16 cellular contexts compared by ENCODE assay signal in the genomic region with DNA sequence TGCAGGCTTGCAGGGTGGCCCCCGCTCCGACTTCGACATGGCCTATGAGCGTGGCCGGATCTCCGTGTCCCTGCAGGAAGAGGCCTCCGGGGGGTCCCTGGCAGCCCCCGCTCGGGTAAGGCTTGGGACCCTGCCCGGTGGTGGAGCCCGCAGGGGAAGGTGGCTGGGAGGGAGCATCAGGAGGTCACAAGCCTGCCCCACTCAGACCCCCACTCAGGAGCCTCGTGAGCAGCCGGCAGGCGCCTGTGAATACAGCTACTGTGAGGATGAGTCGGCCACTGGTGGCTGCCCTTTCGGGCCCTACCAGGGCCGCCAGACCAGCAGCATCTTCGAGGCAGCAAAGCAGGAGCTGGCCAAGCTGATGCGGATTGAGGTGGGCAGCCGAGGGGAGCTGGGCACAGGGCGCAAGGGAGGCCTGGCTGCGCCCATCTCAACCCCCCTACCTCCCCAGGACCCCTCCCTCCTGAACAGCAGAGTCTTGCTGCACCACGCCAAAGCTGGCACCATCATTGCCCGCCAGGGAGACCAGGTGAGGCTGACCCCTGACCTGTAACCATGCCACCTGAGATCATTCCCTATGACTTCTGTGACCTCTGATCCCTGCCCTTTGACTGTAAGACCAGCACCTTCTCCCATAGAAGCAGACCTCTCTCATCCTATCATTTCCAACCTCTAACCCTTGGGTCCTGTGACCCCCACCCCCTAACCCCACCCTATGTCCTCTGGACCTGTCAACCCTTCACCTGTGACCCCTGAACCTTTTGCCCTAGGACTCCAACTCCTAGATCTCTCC. TPM values are rescaled to one million over a fixed set of nuclear protein-coding genes. Genes with fewer than 3 reads are reported as not detected.
"Had no signal": no experiment of that assay in that cellular context is flagged by ENCODE, and none has a peak within 500 bp of the region (broad histone marks: within the 10 kb centered on the region; RNA-seq: fewer than 3 reads in every experiment).

No MANE protein-coding gene starts in this region.

- H3K9me3 Mint-ChIP-seq: activated naive CD8-positive, alpha-beta T cell treated with anti-CD3 and anti-CD28 coated beads, Interleukin-2, amount 50 U/mL, for 24 hours; nephron progenitor cell; T-helper 2 cell treated with Interferon-gamma antibody and Interleukin-4, amounts not matched to agents 5 μg/mL and 100 μg/mL, for 36 hours had no signal

- H3K27ac Mint-ChIP-seq: activated naive CD8-positive, alpha-beta T cell treated with anti-CD3 and anti-CD28 coated beads, Interleukin-2, amount 50 U/mL, for 24 hours; activated T-cell treated with anti-CD3 and anti-CD28 coated beads, Interleukin-2, amount 50 U/mL, for 72 hours; nephron progenitor cell; T-helper 2 cell treated with Interferon-gamma antibody and Interleukin-4, amounts not matched to agents 5 μg/mL and 100 μg/mL, for 36 hours had no signal

- H3K27me3 Mint-ChIP-seq: activated naive CD8-positive, alpha-beta T cell treated with anti-CD3 and anti-CD28 coated beads, Interleukin-2, amount 50 U/mL, for 24 hours had no signal

- H3K27me3 ChIP-seq: breast epithelium, esophagus muscularis mucosa, stomach, thyroid gland had no signal

- ATAC-seq: activated naive CD8-positive, alpha-beta T cell treated with anti-CD3 and anti-CD28 coated beads, Interleukin-2, amount 50 U/mL, for 24 hours; activated T-cell treated with anti-CD3 and anti-CD28 coated beads, Interleukin-2, amount 50 U/mL, for 72 hours had no signal

- H3K27ac ChIP-seq: breast epithelium, prostate gland, thyroid gland had no signal

- H3K4me3 Mint-ChIP-seq: activated naive CD8-positive, alpha-beta T cell treated with anti-CD3 and anti-CD28 coated beads, Interleukin-2, amount 50 U/mL, for 24 hours; activated T-cell treated with anti-CD3 and anti-CD28 coated beads, Interleukin-2, amount 50 U/mL, for 72 hours; nephron progenitor cell; T-helper 2 cell treated with Interferon-gamma antibody and Interleukin-4, amounts not matched to agents 5 μg/mL and 100 μg/mL, for 36 hours had no signal

- H3K4me3 ChIP-seq: breast epithelium, esophagus muscularis mucosa, mucosa of descending colon, prostate gland, stomach, thyroid gland had no signal

- H3K9me3 ChIP-seq: breast epithelium, esophagus muscularis mucosa, mucosa of descending colon, prostate gland, stomach, thyroid gland had no signal

- DNase-seq: activated CD4-positive, alpha-beta T cell treated with anti-CD3 and anti-CD28 coated beads, Interleukin-2, amount 50 U/mL, for 1 hour; activated gamma-delta T cell treated with Interleukin-2 at 50 U/mL for 16 hours; activated naive CD8-positive, alpha-beta T cell treated with anti-CD3 and anti-CD28 coated beads, Interleukin-2, amount 50 U/mL, for 24 hours; activated T-cell treated with anti-CD3 and anti-CD28 coated beads, Interleukin-2, amount 50 U/mL, for 72 hours; mucosa of descending colon; nephron progenitor cell; small intestine; stimulated activated CD4-positive, alpha-beta T cell treated with anti-CD3 and anti-CD28 coated beads, Interleukin-4, amount 100 ng/mL, for 4 hours; stimulated activated CD8-positive, alpha-beta memory T cell treated with anti-CD3 and anti-CD28 coated beads, Interleukin-4, amount 100 ng/mL, for 48 hours; stomach; thyroid gland had no signal

- H3K4me1 ChIP-seq: breast epithelium, esophagus muscularis mucosa, prostate gland, thyroid gland had no signal

RNA-seq across cellular contexts. Expression of a gene that starts 52.9 kb away (rescaled TPM):
- total RNA-seq: aorta had no signal
